ENCODE assay signal across 1 cellular context in the genomic region with DNA sequence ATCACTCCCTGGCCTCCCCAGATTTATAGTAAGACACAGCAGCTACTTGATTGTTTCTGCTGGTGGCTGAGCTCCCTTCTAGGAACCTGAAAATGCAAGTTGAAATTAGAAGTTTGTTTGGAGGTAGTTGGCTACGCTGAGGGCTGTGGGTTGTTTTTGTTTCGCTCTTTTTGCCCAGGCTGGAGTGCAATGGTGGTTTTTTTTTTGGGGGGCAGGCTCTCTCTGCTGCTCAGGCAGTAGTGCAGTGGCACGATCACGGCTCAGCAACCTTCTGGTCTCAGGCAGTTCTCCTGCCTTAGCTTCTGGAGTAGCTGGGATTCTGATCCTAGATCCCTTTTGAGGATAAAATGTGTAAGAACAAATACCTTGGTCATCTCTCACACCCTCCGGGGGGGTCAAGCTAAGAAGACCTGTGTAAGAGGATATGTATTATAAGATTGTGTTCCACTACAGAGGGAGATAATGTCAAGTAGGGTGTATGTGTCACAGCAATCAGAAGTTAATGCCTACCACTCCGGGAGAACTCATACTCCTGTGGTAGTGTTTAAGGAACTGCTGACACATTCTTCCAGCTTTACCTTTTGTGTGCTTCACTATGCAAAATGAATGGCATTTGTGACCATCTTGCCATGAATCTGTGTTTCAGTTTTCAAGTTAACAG.
TF ChIP-seq lines count a peak whose summit lies in the region.

No MANE protein-coding gene starts in this region.

TF ChIP-seq in HepG2, 621 proteins besides CTCF, POLR2A, EP300 and RAD21:
- TF ChIP-seq U2AF1 (optimal IDR thresholded peaks at IDR 0.05; ENCODE audit: low read depth, low read length) (no peak), ZNF850 (CRISPR knock-in tag; conservative IDR thresholded peaks at IDR 0.05) (no peak), SP140L (CRISPR knock-in tag; IDR thresholded peaks at IDR 0.05; ENCODE audit: borderline replicate concordance) (no peak), ZC3H13 (CRISPR knock-in tag; IDR thresholded peaks at IDR 0.05) (no peak), ATM (IDR thresholded peaks at IDR 0.05; ENCODE audit: borderline replicate concordance) (no peak)
- TF ChIP-seq, protein P1, sequence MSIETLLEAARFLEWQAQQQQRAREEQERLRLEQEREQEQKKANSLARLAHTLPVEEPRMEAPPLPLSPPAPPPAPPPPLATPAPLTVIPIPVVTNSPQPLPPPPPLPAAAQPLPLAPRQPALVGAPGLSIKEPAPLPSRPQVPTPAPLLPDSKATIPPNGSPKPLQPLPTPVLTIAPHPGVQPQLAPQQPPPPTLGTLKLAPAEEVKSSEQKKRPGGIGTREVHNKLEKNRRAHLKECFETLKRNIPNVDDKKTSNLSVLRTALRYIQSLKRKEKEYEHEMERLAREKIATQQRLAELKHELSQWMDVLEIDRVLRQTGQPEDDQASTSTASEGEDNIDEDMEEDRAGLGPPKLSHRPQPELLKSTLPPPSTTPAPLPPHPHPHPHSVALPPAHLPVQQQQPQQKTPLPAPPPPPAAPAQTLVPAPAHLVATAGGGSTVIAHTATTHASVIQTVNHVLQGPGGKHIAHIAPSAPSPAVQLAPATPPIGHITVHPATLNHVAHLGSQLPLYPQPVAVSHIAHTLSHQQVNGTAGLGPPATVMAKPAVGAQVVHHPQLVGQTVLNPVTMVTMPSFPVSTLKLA (IDR thresholded peaks at IDR 0.05), result no peak
